Comparison of ENCODE assay signal across 2 cellular contexts in the genomic region with DNA sequence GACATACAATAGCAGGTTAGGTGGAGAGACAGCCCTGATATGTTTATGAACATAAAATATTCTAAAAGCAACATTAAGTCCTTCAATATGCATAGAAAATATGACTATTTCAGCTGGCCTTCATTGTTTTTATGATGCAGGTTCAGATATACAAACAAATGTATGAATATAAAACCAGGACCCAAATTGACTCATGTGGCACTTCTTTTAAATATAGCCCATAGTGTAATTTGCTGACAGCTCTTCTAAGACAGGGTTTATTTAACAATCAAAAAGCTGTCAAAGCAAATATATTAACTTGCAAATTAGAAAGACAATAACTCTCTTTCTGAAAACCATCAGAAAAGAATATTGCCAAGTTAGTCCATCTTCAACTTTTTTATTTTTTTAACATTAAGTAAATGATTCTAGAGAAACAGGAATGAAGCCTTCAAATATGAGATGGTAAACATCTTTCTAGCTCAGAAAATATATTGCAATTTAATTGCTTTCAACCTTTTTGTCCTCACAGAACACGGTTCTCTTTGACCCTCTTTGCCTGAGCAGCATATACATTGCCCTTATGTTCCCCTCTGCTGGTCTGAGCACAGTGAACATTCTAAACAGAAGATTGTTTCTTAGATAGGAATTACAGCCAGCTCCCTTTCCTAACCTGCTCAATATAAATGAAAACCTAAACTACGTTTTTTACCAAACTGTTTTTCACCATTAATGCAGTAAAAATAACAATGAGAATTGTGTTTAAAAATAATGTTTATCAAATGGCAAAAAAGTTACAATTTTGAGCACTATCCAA.
TF ChIP-seq lines count a peak whose summit lies in the region.

No MANE protein-coding gene starts in this region.

TF ChIP-seq in GM12878, 131 proteins besides CTCF, POLR2A, EP300 and RAD21 (continued from another document):
- TF ChIP-seq, protein P1, sequence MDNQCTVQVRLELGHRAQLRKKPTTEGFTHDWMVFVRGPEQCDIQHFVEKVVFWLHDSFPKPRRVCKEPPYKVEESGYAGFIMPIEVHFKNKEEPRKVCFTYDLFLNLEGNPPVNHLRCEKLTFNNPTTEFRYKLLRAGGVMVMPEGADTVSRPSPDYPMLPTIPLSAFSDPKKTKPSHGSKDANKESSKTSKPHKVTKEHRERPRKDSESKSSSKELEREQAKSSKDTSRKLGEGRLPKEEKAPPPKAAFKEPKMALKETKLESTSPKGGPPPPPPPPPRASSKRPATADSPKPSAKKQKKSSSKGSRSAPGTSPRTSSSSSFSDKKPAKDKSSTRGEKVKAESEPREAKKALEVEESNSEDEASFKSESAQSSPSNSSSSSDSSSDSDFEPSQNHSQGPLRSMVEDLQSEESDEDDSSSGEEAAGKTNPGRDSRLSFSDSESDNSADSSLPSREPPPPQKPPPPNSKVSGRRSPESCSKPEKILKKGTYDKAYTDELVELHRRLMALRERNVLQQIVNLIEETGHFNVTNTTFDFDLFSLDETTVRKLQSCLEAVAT (IDR thresholded peaks at IDR 0.05) = no peak
- TF ChIP-seq SRF (IDR thresholded peaks at IDR 0.05; ENCODE audit: low read depth in 2 of 2, low read length in 2 of 2) (no peak), ETV6 (conservative IDR thresholded peaks at IDR 0.05 in 1 of 2, IDR thresholded peaks at IDR 0.05 in 1 of 2; ENCODE audit: borderline replicate concordance in 1 of 2, low read depth in 1 of 2) (no peak), IRF4 (IDR thresholded peaks at IDR 0.05; ENCODE audit: low read depth, low read length) (no peak)

TF ChIP-seq in HepG2, 621 proteins besides CTCF, POLR2A, EP300 and RAD21 (continued from another document):
- TF ChIP-seq, protein P2, sequence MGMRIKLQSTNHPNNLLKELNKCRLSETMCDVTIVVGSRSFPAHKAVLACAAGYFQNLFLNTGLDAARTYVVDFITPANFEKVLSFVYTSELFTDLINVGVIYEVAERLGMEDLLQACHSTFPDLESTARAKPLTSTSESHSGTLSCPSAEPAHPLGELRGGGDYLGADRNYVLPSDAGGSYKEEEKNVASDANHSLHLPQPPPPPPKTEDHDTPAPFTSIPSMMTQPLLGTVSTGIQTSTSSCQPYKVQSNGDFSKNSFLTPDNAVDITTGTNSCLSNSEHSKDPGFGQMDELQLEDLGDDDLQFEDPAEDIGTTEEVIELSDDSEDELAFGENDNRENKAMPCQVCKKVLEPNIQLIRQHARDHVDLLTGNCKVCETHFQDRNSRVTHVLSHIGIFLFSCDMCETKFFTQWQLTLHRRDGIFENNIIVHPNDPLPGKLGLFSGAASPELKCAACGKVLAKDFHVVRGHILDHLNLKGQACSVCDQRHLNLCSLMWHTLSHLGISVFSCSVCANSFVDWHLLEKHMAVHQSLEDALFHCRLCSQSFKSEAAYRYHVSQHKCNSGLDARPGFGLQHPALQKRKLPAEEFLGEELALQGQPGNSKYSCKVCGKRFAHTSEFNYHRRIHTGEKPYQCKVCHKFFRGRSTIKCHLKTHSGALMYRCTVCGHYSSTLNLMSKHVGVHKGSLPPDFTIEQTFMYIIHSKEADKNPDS (CRISPR knock-in tag; IDR thresholded peaks at IDR 0.05) = no peak
- TF ChIP-seq ZNF720 (CRISPR knock-in tag; IDR thresholded peaks at IDR 0.05) (no peak), SMAD3 (CRISPR knock-in tag; IDR thresholded peaks at IDR 0.05) (no peak), ESRRA (CRISPR knock-in tag; IDR thresholded peaks at IDR 0.05; ENCODE audit: low read depth) (no peak), ZNF678 (CRISPR knock-in tag; IDR thresholded peaks at IDR 0.05) (no peak), HOXA7 (CRISPR knock-in tag; IDR thresholded peaks at IDR 0.05) (no peak), JUNB (CRISPR knock-in tag; IDR thresholded peaks at IDR 0.05; ENCODE audit: borderline replicate concordance) (no peak), RBM39 (IDR thresholded peaks at IDR 0.05; ENCODE audit: low read depth, low read length, poor library complexity, severe bottlenecking) (no peak), ZNF775 (CRISPR knock-in tag; IDR thresholded peaks at IDR 0.05; ENCODE audit: borderline replicate concordance) (no peak), MATR3 (CRISPR knock-in tag; IDR thresholded peaks at IDR 0.05) (no peak)
- TF ChIP-seq, protein P3, sequence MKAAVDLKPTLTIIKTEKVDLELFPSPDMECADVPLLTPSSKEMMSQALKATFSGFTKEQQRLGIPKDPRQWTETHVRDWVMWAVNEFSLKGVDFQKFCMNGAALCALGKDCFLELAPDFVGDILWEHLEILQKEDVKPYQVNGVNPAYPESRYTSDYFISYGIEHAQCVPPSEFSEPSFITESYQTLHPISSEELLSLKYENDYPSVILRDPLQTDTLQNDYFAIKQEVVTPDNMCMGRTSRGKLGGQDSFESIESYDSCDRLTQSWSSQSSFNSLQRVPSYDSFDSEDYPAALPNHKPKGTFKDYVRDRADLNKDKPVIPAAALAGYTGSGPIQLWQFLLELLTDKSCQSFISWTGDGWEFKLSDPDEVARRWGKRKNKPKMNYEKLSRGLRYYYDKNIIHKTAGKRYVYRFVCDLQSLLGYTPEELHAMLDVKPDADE (CRISPR knock-in tag; IDR thresholded peaks at IDR 0.05) = no peak
- TF ChIP-seq, protein P4, sequence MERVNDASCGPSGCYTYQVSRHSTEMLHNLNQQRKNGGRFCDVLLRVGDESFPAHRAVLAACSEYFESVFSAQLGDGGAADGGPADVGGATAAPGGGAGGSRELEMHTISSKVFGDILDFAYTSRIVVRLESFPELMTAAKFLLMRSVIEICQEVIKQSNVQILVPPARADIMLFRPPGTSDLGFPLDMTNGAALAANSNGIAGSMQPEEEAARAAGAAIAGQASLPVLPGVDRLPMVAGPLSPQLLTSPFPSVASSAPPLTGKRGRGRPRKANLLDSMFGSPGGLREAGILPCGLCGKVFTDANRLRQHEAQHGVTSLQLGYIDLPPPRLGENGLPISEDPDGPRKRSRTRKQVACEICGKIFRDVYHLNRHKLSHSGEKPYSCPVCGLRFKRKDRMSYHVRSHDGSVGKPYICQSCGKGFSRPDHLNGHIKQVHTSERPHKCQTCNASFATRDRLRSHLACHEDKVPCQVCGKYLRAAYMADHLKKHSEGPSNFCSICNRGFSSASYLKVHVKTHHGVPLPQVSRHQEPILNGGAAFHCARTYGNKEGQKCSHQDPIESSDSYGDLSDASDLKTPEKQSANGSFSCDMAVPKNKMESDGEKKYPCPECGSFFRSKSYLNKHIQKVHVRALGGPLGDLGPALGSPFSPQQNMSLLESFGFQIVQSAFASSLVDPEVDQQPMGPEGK (CRISPR knock-in tag; IDR thresholded peaks at IDR 0.05) = no peak
- TF ChIP-seq, protein P5, sequence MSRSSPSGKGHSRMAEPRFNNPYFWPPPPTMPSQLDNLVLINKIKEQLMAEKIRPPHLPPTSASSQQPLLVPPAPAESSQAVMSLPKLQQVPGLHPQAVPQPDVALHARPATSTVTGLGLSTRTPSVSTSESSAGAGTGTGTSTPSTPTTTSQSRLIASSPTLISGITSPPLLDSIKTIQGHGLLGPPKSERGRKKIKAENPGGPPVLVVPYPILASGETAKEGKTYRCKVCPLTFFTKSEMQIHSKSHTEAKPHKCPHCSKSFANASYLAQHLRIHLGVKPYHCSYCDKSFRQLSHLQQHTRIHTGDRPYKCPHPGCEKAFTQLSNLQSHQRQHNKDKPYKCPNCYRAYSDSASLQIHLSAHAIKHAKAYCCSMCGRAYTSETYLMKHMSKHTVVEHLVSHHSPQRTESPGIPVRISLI (CRISPR knock-in tag; IDR thresholded peaks at IDR 0.05; ENCODE audit: borderline replicate concordance) = no peak
TF ChIP-seq in HepG2: peak in this region for 0.
